In genomic region chr6:13538084-13538483, GRCh38 we compare ENCODE assay signal across 8 cellular contexts. TPM values are rescaled to one million over a fixed set of nuclear protein-coding genes. Genes with fewer than 3 reads are reported as not detected.
DNase-seq lines count a peak whose midpoint lies in the region; ATAC-seq and TF ChIP-seq lines count a peak whose summit lies in the region.

No MANE protein-coding gene starts in this region.

- H3K9me3 ChIP-seq in right cardiac atrium (ENCODE audit: control insufficient read depth, low read length) (no peaks in the 10 kb centered on the region), tibial artery (no peaks in the 10 kb centered on the region)

- peak; percentile 72 to 74 for ATAC-seq in right cardiac atrium
- no peak for ATAC-seq in stimulated activated naive CD8-positive, alpha-beta T cell treated with anti-CD3 and anti-CD28 coated beads, Interleukin-15, Interleukin-2, amounts not matched to agents 100 U/mL and 50 U/mL, for 24 hours
- no peak for ATAC-seq in HG03354 (IDR thresholded peaks at IDR 0.05; ENCODE audit: poor library complexity, severe bottlenecking, unreplicated experiment)
- ATAC-seq in HG02938 (IDR thresholded peaks at IDR 0.05; ENCODE audit: unreplicated experiment): no peak

- H3K4me3 Mint-ChIP-seq in CD14-positive monocyte: no peak overlapping the region

- intact Hi-C loops in CD14-positive monocyte (cut with micrococcal nuclease) (loop anchor here in 1 of 2 donors (5.0 kb wide), 1 partner anchor 201 kb away; no protein-coding TSS in a partner anchor), right cardiac atrium (cut with DNase I) (loop anchor here (2.0 to 10.0 kb wide), 3 partner anchors 201 to 203 kb away; no protein-coding TSS in a partner anchor), tibial artery (cut with DNase I; ENCODE audit: low total_unique reads) (loop anchor here (2.0 kb wide), 1 partner anchor 203 kb away; no protein-coding TSS in a partner anchor)

- H3K27me3 Mint-ChIP-seq in CD14-positive monocyte (ENCODE audit: low read depth in 3 of 3): peaks cover 0 to 4% (median 3%) of the 10 kb centered on the region in 3 donors

- H3K27ac ChIP-seq in right cardiac atrium (ENCODE audit: low read length) (no peak overlapping the region), tibial artery (no peak overlapping the region)

- TF ChIP-seq CTCF in CD14-positive monocyte (IDR thresholded peaks at IDR 0.05): peak; percentile 37
- 0 out of 2 replicates have a peak, but pooled peaks have one; percentile 5 for TF ChIP-seq CTCF in WI38 (IDR thresholded peaks at IDR 0.05; ENCODE audit: low read depth, low read length)
- peak; percentile 49 to 74 for TF ChIP-seq CTCF in tibial artery (IDR thresholded peaks at IDR 0.05)

- 51% methylated on average over 2 of the region's 2 CpGs for WGBS in right cardiac atrium

- H3K27me3 ChIP-seq in right cardiac atrium (ENCODE audit: control insufficient read depth, insufficient read depth) (no peaks in the 10 kb centered on the region), tibial artery (no peaks in the 10 kb centered on the region)

- peaks cover 0 to 4% (median 2%) of the 10 kb centered on the region in 7 donors for H3K9me3 Mint-ChIP-seq in CD14-positive monocyte

- H3K36me3 Mint-ChIP-seq in CD14-positive monocyte: no peaks in the 10 kb centered on the region

- H3K4me3 ChIP-seq in WI38 (ENCODE audit: low read depth, low read length) (no peak overlapping the region), right cardiac atrium (ENCODE audit: low read length) (no peak overlapping the region), tibial artery (no peak overlapping the region)

- H3K27ac Mint-ChIP-seq in CD14-positive monocyte: no peak overlapping the region

- DNase-seq in CD14-positive monocyte (ENCODE audit: low spot score) (no peak), HS-27A (ENCODE audit: low read depth) (peak; percentile 31), right cardiac atrium (no peak), tibial artery (no peak)
- no peak for DNase-seq in stimulated activated naive CD8-positive, alpha-beta T cell treated with anti-CD3 and anti-CD28 coated beads, Interleukin-15, Interleukin-2, amounts not matched to agents 100 U/mL and 50 U/mL, for 24 hours

- H3K4me1 ChIP-seq in right cardiac atrium (ENCODE audit: control insufficient read depth, insufficient read depth, low read length) (peaks cover 3% of the 10 kb centered on the region), tibial artery (no peaks in the 10 kb centered on the region)

- no peaks in the 10 kb centered on the region for H3K4me1 Mint-ChIP-seq in CD14-positive monocyte

- H3K36me3 ChIP-seq in tibial artery: no peaks in the 10 kb centered on the region

RNA-seq across cellular contexts. Expression of gene SIRT5, which starts 36.3 kb away (rescaled TPM):
- polyA plus RNA-seq in CD14-positive monocyte (1 to 10 TPM; 3.3 to 5.0 TPM), right cardiac atrium (21.5 TPM)
- total RNA-seq in right cardiac atrium: 10 to 100 TPM; 25.5 to 39.4 (median 33.9) TPM

RNA-seq across cellular contexts. Expression of gene GFOD1, which starts 50.7 kb away (rescaled TPM):
- polyA plus RNA-seq in CD14-positive monocyte: 1 to 10 TPM; 2.4 TPM
- total RNA-seq in right cardiac atrium: 10 to 100 TPM; 51.0 to 81.7 (median 54.7) TPM
- polyA plus RNA-seq in right cardiac atrium: 30.3 TPM

Comparison
In these comparisons a context has a peak if more than half of its experiments do, and no peak if none do; other contexts are left out.
1. CTCF ChIP-seq: peak in every context shown above with its lines; median percentile 62 in tibial artery; 37 in CD14-positive monocyte; 5 in WI38.
2. ATAC-seq: peak in right cardiac atrium (2 of 2); none in stimulated activated naive CD8-positive, alpha-beta T cell treated with anti-CD3 and anti-CD28 coated beads, Interleukin-15, Interleukin-2, amounts not matched to agents 100 U/mL and 50 U/mL, for 24 hours (single experiment), HG03354 (single experiment) and HG02938 (single experiment).